Comparison of ENCODE assay signal across 12 cellular contexts in genomic region chr22:30354644-30355043, GRCh38. TPM values are rescaled to one million over a fixed set of nuclear protein-coding genes. Genes with fewer than 3 reads are reported as not detected.
DNase-seq lines count a peak whose midpoint lies in the region; ATAC-seq and TF ChIP-seq lines count a peak whose summit lies in the region.
"Had no signal": no experiment of that assay in that cellular context is flagged by ENCODE, and none has a peak within 500 bp of the region (broad histone marks: within the 10 kb centered on the region; RNA-seq: fewer than 3 reads in every experiment).

No MANE protein-coding gene starts in this region.

- no peak for TF ChIP-seq CTCF in hepatocyte (IDR thresholded peaks at IDR 0.05; ENCODE audit: poor library complexity)

- no peaks in the 10 kb centered on the region for H3K9me3 Mint-ChIP-seq in activated CD8-positive, alpha-beta memory T cell treated with anti-CD3 and anti-CD28 coated beads, Interleukin-2, amount 10 ng/mL, durations not matched to agents 7 days and 5 days (ENCODE audit: low read depth)
- no peaks in the 10 kb centered on the region for H3K9me3 Mint-ChIP-seq in stimulated activated naive B cell treated with anti-CD40 and anti-IgM and Interleukin-4, amounts not matched to agents 10 μg/mL and 1 μg/mL and 100 μg/mL, for 72 hours

- ATAC-seq in activated CD8-positive, alpha-beta memory T cell treated with anti-CD3 and anti-CD28 coated beads, Interleukin-2, amount 10 ng/mL, durations not matched to agents 7 days and 5 days: no peak
- ATAC-seq in T-helper 17 cell (no peak), GM21526 (IDR thresholded peaks at IDR 0.05; ENCODE audit: low FRiP score, unreplicated experiment) (no peak), right cardiac atrium (no peak), HG03045 (IDR thresholded peaks at IDR 0.05; ENCODE audit: unreplicated experiment) (no peak)
- no peak for ATAC-seq in stimulated activated naive B cell treated with anti-CD40 and anti-IgM and Interleukin-4, amounts not matched to agents 10 μg/mL and 1 μg/mL and 100 μg/mL, for 72 hours (replicated peaks)

- no peaks in the 10 kb centered on the region for H3K9me2 ChIP-seq in hepatocyte (replicated peaks; ENCODE audit: insufficient read depth)

- no peaks in the 10 kb centered on the region for H3K27me3 Mint-ChIP-seq in activated CD8-positive, alpha-beta memory T cell treated with anti-CD3 and anti-CD28 coated beads, Interleukin-2, amount 10 ng/mL, durations not matched to agents 7 days and 5 days
- H3K27me3 Mint-ChIP-seq in T-helper 17 cell: no peaks in the 10 kb centered on the region
- H3K27me3 Mint-ChIP-seq in stimulated activated naive B cell treated with anti-CD40 and anti-IgM and Interleukin-4, amounts not matched to agents 10 μg/mL and 1 μg/mL and 100 μg/mL, for 72 hours: peaks cover 4 to 7% of the 10 kb centered on the region in 2 donors

- CTCF ChIA-PET in activated CD8-positive, alpha-beta memory T cell treated with anti-CD3 and anti-CD28 coated beads, Interleukin-2, amount 10 ng/mL, durations not matched to agents 7 days and 5 days (lab: Charles Lee): interaction anchor here (0.6 to 7.4 kb wide), 2 partner anchors 66 to 97 kb away, joined by 3 to 58 read pairs; partner anchors contain the start of gene CASTOR1

- WGBS in hepatocyte (ENCODE audit: low lambda C conversion rate, missing lambda C conversion rate): 81% methylated on average over 5 of the region's 5 CpGs
- 53% methylated on average over 5 of the region's 5 CpGs for WGBS in right cardiac atrium

- H3K27ac Mint-ChIP-seq in activated CD8-positive, alpha-beta memory T cell treated with anti-CD3 and anti-CD28 coated beads, Interleukin-2, amount 10 ng/mL, durations not matched to agents 7 days and 5 days: peak overlapping the region; percentile 61
- H3K27ac Mint-ChIP-seq in T-helper 17 cell: peak overlapping the region; percentile 95
- peak overlapping the region; percentile 53 for H3K27ac Mint-ChIP-seq in stimulated activated naive B cell treated with anti-CD40 and anti-IgM and Interleukin-4, amounts not matched to agents 10 μg/mL and 1 μg/mL and 100 μg/mL, for 72 hours

- peaks cover 40% of the 10 kb centered on the region for H3K36me3 Mint-ChIP-seq in activated CD8-positive, alpha-beta memory T cell treated with anti-CD3 and anti-CD28 coated beads, Interleukin-2, amount 10 ng/mL, durations not matched to agents 7 days and 5 days
- peaks cover 6% of the 10 kb centered on the region for H3K36me3 Mint-ChIP-seq in T-helper 17 cell (ENCODE audit: low read depth)
- peaks cover 27 to 47% of the 10 kb centered on the region in 2 donors for H3K36me3 Mint-ChIP-seq in stimulated activated naive B cell treated with anti-CD40 and anti-IgM and Interleukin-4, amounts not matched to agents 10 μg/mL and 1 μg/mL and 100 μg/mL, for 72 hours

- H3K27ac ChIP-seq in hepatocyte: no peak overlapping the region
- H3K27ac ChIP-seq in right cardiac atrium (ENCODE audit: low read length): no peak overlapping the region

- no peaks in the 10 kb centered on the region for H3K9me3 ChIP-seq in T-helper 17 cell (ENCODE audit: control insufficient read depth, low read length, poor library complexity, severe bottlenecking)
- no peaks in the 10 kb centered on the region for H3K9me3 ChIP-seq in hepatocyte (ENCODE audit: low read depth)
- H3K9me3 ChIP-seq in right cardiac atrium (ENCODE audit: control insufficient read depth, low read length): no peaks in the 10 kb centered on the region

- H3K4me3 ChIP-seq in hepatocyte: no peak overlapping the region
- no peak overlapping the region for H3K4me3 ChIP-seq in right cardiac atrium (ENCODE audit: low read length)

- peaks cover 40% of the 10 kb centered on the region for H4K20me1 ChIP-seq in hepatocyte (ENCODE audit: insufficient read depth, poor library complexity, severe bottlenecking)

- no peak overlapping the region for H3K4me3 Mint-ChIP-seq in activated CD8-positive, alpha-beta memory T cell treated with anti-CD3 and anti-CD28 coated beads, Interleukin-2, amount 10 ng/mL, durations not matched to agents 7 days and 5 days
- H3K4me3 Mint-ChIP-seq in T-helper 17 cell: peak overlapping the region; percentile 95
- peak overlapping the region in 1 of 2 donors; percentile 47 for H3K4me3 Mint-ChIP-seq in stimulated activated naive B cell treated with anti-CD40 and anti-IgM and Interleukin-4, amounts not matched to agents 10 μg/mL and 1 μg/mL and 100 μg/mL, for 72 hours

- no peak for DNase-seq in activated CD8-positive, alpha-beta memory T cell treated with anti-CD3 and anti-CD28 coated beads, Interleukin-2, amount 10 ng/mL, durations not matched to agents 7 days and 5 days
- no peak for DNase-seq in activated CD8-positive, alpha-beta memory T cell treated with anti-CD3 and anti-CD28 coated beads for 24 hours
- DNase-seq in T-helper 17 cell: no peak
- DNase-seq in hepatocyte (ENCODE audit: low spot score): no peak
- DNase-seq in stimulated activated naive B cell treated with anti-CD40 and anti-IgM and Interleukin-4, amounts not matched to agents 10 μg/mL and 1 μg/mL and 100 μg/mL, for 72 hours: no peak
- no peak for DNase-seq in right cardiac atrium
- DNase-seq: GF-D8, GOT3, kidney, Right ventricle myocardium superior had no signal

- H3K27me3 ChIP-seq in hepatocyte (no peaks in the 10 kb centered on the region), right cardiac atrium (ENCODE audit: control insufficient read depth, insufficient read depth) (no peaks in the 10 kb centered on the region)

- peak overlapping the region; percentile 89 for H3K4me2 ChIP-seq in hepatocyte

- H3K36me3 ChIP-seq in hepatocyte (replicated peaks; ENCODE audit: insufficient read depth, low read depth): no peaks in the 10 kb centered on the region

- H3K4me1 ChIP-seq in hepatocyte (ENCODE audit: insufficient read depth) (peaks cover 19% of the 10 kb centered on the region), right cardiac atrium (ENCODE audit: control insufficient read depth, insufficient read depth, low read length) (peaks cover 13% of the 10 kb centered on the region)

- H3K79me2 ChIP-seq in hepatocyte: peaks cover 62% of the 10 kb centered on the region

- H2AFZ ChIP-seq in hepatocyte: no peak overlapping the region

- H3K4me1 Mint-ChIP-seq in activated CD8-positive, alpha-beta memory T cell treated with anti-CD3 and anti-CD28 coated beads, Interleukin-2, amount 10 ng/mL, durations not matched to agents 7 days and 5 days: peaks cover 49% of the 10 kb centered on the region
- peaks cover 44% of the 10 kb centered on the region for H3K4me1 Mint-ChIP-seq in T-helper 17 cell
- peaks cover 40 to 68% of the 10 kb centered on the region in 2 donors for H3K4me1 Mint-ChIP-seq in stimulated activated naive B cell treated with anti-CD40 and anti-IgM and Interleukin-4, amounts not matched to agents 10 μg/mL and 1 μg/mL and 100 μg/mL, for 72 hours

- intact Hi-C loops in right cardiac atrium (cut with DNase I): loop anchor here in 1 of 4 donors (5.0 kb wide), 1 partner anchor 67 kb away; the partner anchor contains the start of gene CASTOR1

RNA-seq across cellular contexts. Expression of gene SF3A1, which starts 2.0 kb away (rescaled TPM):
- 100 to 1,000 TPM; 214 to 267 TPM for total RNA-seq in activated CD8-positive, alpha-beta memory T cell treated with anti-CD3 and anti-CD28 coated beads, Interleukin-2, amount 10 ng/mL, durations not matched to agents 7 days and 5 days
- 100 to 1,000 TPM; 317 to 372 TPM for total RNA-seq in T-helper 17 cell
- 45.8 and 48.6 TPM in 2 replicates for total RNA-seq in hepatocyte
- 82.5 and 84.6 TPM in 2 replicates for polyA plus RNA-seq in hepatocyte
- 100 to 1,000 TPM; 105 to 110 (median 108) TPM for total RNA-seq in right cardiac atrium
- 16.2 TPM for polyA plus RNA-seq in right cardiac atrium

RNA-seq across cellular contexts. Expression of gene CCDC157, which starts 2.2 kb away (rescaled TPM):
- 1 to 10 TPM; 4.9 to 6.2 TPM for total RNA-seq in activated CD8-positive, alpha-beta memory T cell treated with anti-CD3 and anti-CD28 coated beads, Interleukin-2, amount 10 ng/mL, durations not matched to agents 7 days and 5 days
- total RNA-seq in T-helper 17 cell: 1 to 10 TPM; 6.7 to 9.4 TPM
- 4.1 and 5.3 TPM in 2 replicates for total RNA-seq in hepatocyte
- polyA plus RNA-seq in hepatocyte: 5.4 TPM in 2 replicates
- 1 to 10 TPM in 3 of 4 donors, under 1 TPM in 1; 0.47 to 2.1 (median 1.4) TPM for total RNA-seq in right cardiac atrium
- 0.66 TPM for polyA plus RNA-seq in right cardiac atrium

RNA-seq across cellular contexts. Expression of gene TBC1D10A, which starts 27.9 kb away (rescaled TPM):
- 10 to 100 TPM; 32.2 to 48.1 TPM for total RNA-seq in activated CD8-positive, alpha-beta memory T cell treated with anti-CD3 and anti-CD28 coated beads, Interleukin-2, amount 10 ng/mL, durations not matched to agents 7 days and 5 days
- total RNA-seq in T-helper 17 cell (10 to 100 TPM; 46.9 to 63.1 TPM), hepatocyte (15.7 and 23.4 TPM in 2 replicates), right cardiac atrium (1 to 10 TPM; 5.6 to 9.1 (median 8.5) TPM)
- polyA plus RNA-seq in hepatocyte (38.7 and 39.9 TPM in 2 replicates), right cardiac atrium (5.4 TPM)

RNA-seq across cellular contexts. Expression of gene RNF215, which starts 32.6 kb away (rescaled TPM):
- 10 to 100 TPM in 1 of 2 experiments, 1 to 10 TPM in 1; 8.5 to 10.5 TPM for total RNA-seq in activated CD8-positive, alpha-beta memory T cell treated with anti-CD3 and anti-CD28 coated beads, Interleukin-2, amount 10 ng/mL, durations not matched to agents 7 days and 5 days
- total RNA-seq in T-helper 17 cell (10 to 100 TPM in 1 of 2 donors, 1 to 10 TPM in 1; 4.9 to 12.3 TPM), hepatocyte (12.6 and 18.1 TPM in 2 replicates), right cardiac atrium (10 to 100 TPM in 3 of 4 donors, 1 to 10 TPM in 1; 8.7 to 17.0 (median 12.7) TPM)
- polyA plus RNA-seq in hepatocyte (7.2 and 10.4 TPM in 2 replicates), right cardiac atrium (5.7 TPM)

RNA-seq across cellular contexts. Expression of gene SEC14L2, which starts 42.2 kb away (rescaled TPM):
- total RNA-seq in activated CD8-positive, alpha-beta memory T cell treated with anti-CD3 and anti-CD28 coated beads, Interleukin-2, amount 10 ng/mL, durations not matched to agents 7 days and 5 days: 1 to 10 TPM; 2.2 to 4.8 TPM
- total RNA-seq in T-helper 17 cell (10 to 100 TPM; 37.2 to 62.6 TPM), hepatocyte (3.9 and 9.9 TPM in 2 replicates), right cardiac atrium (1 to 10 TPM; 2.0 to 5.5 (median 3.5) TPM)
- polyA plus RNA-seq in hepatocyte (9.0 and 10.9 TPM in 2 replicates), right cardiac atrium (1.6 TPM)
